In genomic region chr21:25733859-25734653, GRCh38 we compare ENCODE assay signal across 8 cellular contexts. TPM values are rescaled to one million over a fixed set of nuclear protein-coding genes. Genes with fewer than 3 reads are reported as not detected.
DNase-seq lines count a peak whose midpoint lies in the region; ATAC-seq and TF ChIP-seq lines count a peak whose summit lies in the region.

No MANE protein-coding gene starts in this region.

- no peaks in the 10 kb centered on the region for H3K4me1 Mint-ChIP-seq in MCF 10A (ENCODE audit: insufficient read depth, unreplicated experiment)

- H3K9me3 Mint-ChIP-seq in MCF 10A (ENCODE audit: unreplicated experiment): no peaks in the 10 kb centered on the region

- TF ChIP-seq CTCF in MCF 10A (IDR thresholded peaks at IDR 0.05; ENCODE audit: unreplicated experiment) (no peak), GM10266 (IDR thresholded peaks at IDR 0.05; ENCODE audit: control insufficient read depth, insufficient read depth, low read depth, missing control alignments) (no peak)

- peak overlapping the region; percentile 95 for H3K4me3 Mint-ChIP-seq in MCF 10A (ENCODE audit: unreplicated experiment)

- CTCF ChIA-PET in MCF 10A (lab: Yijun Ruan, JAX): interaction anchor here (0.7 to 3.6 kb wide), 7 partner anchors 16 to 1084 kb away, joined by 3 to 20 read pairs (median 3); no protein-coding TSS in a partner anchor

- BruUV-seq in MCF 10A (replicated peaks; lab: Mats Ljungman, UMichigan): TSS peak; percentile 30

- no peaks in the 10 kb centered on the region for H3K27me3 Mint-ChIP-seq in MCF 10A (ENCODE audit: insufficient read depth, unreplicated experiment)

- ATAC-seq in GM18517 (IDR thresholded peaks at IDR 0.05; ENCODE audit: unreplicated experiment): peak; percentile 23
- peak; percentile 14 for ATAC-seq in HG03135 (IDR thresholded peaks at IDR 0.05; ENCODE audit: unreplicated experiment)

- DNase-seq in AG08396 (ENCODE audit: low spot score): peak; percentile 22
- DNase-seq in RKO (ENCODE audit: low spot score): peak; percentile 81
- peak; percentile 28 for DNase-seq in MCF 10A (ENCODE audit: unreplicated experiment)
- peak; percentile 18 for DNase-seq in inferior parietal cortex (ENCODE audit: extremely low spot score)
- peak; percentile 21 to 22 for DNase-seq in stimulated activated CD4-positive, alpha-beta T cell treated with anti-CD3 and anti-CD28 coated beads, Interleukin-15, amount 100 ng/mL, for 48 hours (ENCODE audit: low read depth in 2 of 2)
- no peak for DNase-seq in GM10266 (ENCODE audit: extremely low spot score)

- peak overlapping the region; percentile 100 for H3K27ac Mint-ChIP-seq in MCF 10A (ENCODE audit: low read depth, unreplicated experiment)

- peaks cover 51% of the 10 kb centered on the region for H3K36me3 Mint-ChIP-seq in MCF 10A (ENCODE audit: insufficient read depth, unreplicated experiment)

- POLR2A ChIA-PET in MCF 10A (lab: Yijun Ruan, JAX): interaction anchor here (0.7 to 3.4 kb wide), 28 partner anchors 9 to 1644 kb away, joined by 3 to 42 read pairs (median 4); partner anchors contain the start of gene MRPL39

- intact Hi-C loops in MCF 10A (cut with micrococcal nuclease): loop anchor here (1.0 to 2.0 kb wide), 2 partner anchors 127 to 129 kb away; partner anchors contain the start of gene MRPL39

RNA-seq across cellular contexts. Expression of gene ATP5PF, which starts 0.6 kb away (rescaled TPM):
- total RNA-seq in MCF 10A (2022): 136 and 143 TPM in 2 replicates

RNA-seq across cellular contexts. Expression of gene GABPA, which starts 0.7 kb away (rescaled TPM):
- 16.2 and 16.3 TPM in 2 replicates for total RNA-seq in MCF 10A (2022)
